In the genomic region with DNA sequence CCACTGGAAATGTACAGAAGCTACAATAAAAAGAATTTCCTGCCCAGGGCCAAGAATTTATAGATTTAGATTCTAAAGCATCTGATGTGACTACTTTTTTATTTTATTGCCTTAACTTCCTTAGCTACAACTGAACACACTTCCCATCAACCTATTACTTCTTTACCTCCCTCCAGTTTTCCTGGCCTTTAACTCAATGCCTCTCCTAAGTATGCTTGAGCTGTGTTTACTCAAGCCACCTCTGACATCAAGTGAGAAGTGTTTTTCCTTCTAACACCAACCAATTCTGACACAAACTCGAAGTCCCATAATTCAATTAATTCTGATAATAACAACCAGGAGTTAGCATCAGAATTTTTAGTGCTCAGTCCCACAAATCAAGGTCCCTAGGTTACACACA, we compare ENCODE assay signal across 18 cellular contexts.
A peak's percentile ranks its signal among the peaks of the same experiment; 100 is the strongest.
DNase-seq lines count a peak whose midpoint lies in the region; ATAC-seq and TF ChIP-seq lines count a peak whose summit lies in the region.
"Had no signal": no experiment of that assay in that cellular context is flagged by ENCODE, and none has a peak within 500 bp of the region (broad histone marks: within the 10 kb centered on the region; RNA-seq: fewer than 3 reads in every experiment).

No MANE protein-coding gene starts in this region.

- no peaks in the 10 kb centered on the region for H3K9me3 ChIP-seq in SK-N-SH
- H3K9me3 ChIP-seq in SJSA1 (replicated peaks), result no peaks in the 10 kb centered on the region; the same call in 1 of the 2 replicates
- H3K9me3 ChIP-seq: A549 had no signal

- H3K9ac ChIP-seq in SK-N-SH, result no peak overlapping the region

- TF ChIP-seq EP300 in SK-N-SH (IDR thresholded peaks at IDR 0.05; ENCODE audit: borderline replicate concordance in 1 of 2, low read depth in 1 of 2, low read length in 1 of 2), result no peak

- WGBS in SK-N-SH (ENCODE audit: low lambda C conversion rate), result 36% methylated on average over 1 of the region's 1 CpG

- DNase-seq in SK-N-SH (no peak), SJSA1 (ENCODE audit: low read depth in 1 of 2, low spot score in 2 of 2) (no peak), left kidney (ENCODE audit: low read depth, low spot score) (peak; percentile 34), retinal pigment epithelial cell (ENCODE audit: low read depth) (no peak), NCI-H82 (lab: John Stamatoyannopoulos, UW) (no peak)
- DNase-seq: C1 segment of cervical spinal cord, GOT3, Kasumi-1, NCI-H187 treated with DMSO at 0.1 percent for 48 hours, NCI-H2171 treated with DMSO at 0.1 percent for 48 hours, NCI-H446 treated with DMSO at 0.1 percent for 48 hours, NCI-H774, PC-9 had no signal

- POLR2A ChIA-PET in SK-N-SH (lab: Yijun Ruan, JAX), result no interaction called here

- peak overlapping the region; percentile 39; the same call in 1 of the 2 replicates for H3K4me2 ChIP-seq in SK-N-SH
- H3K4me2 ChIP-seq: A549, PC-9 had no signal

- TF ChIP-seq CTCF in SK-N-SH (IDR thresholded peaks at IDR 0.05) (no peak), retinal pigment epithelial cell (conservative IDR thresholded peaks at IDR 0.05; ENCODE audit: low read depth, low read length) (no peak)

- CTCF ChIA-PET in SK-N-SH (lab: Yijun Ruan, JAX), result no interaction called here

- no peaks in the 10 kb centered on the region for H3K36me3 ChIP-seq in SK-N-SH (replicated peaks in 1 of 2; ENCODE audit: control insufficient read depth in 1 of 2, insufficient read depth in 2 of 2, low read length in 1 of 2)
- no peaks in the 10 kb centered on the region for H3K36me3 ChIP-seq in SJSA1

- H3K4me3 ChIP-seq in SK-N-SH (ENCODE audit: low read depth in 2 of 2, low read length in 1 of 2) (no peak overlapping the region), SJSA1 (no peak overlapping the region), retinal pigment epithelial cell (ENCODE audit: low read length) (peak overlapping the region; percentile 22)
- H3K4me3 ChIP-seq: A549, PC-9, SK-N-MC had no signal

- H3F3A ChIP-seq in SK-N-SH (replicated peaks; ENCODE audit: insufficient read depth), result peaks cover 6% of the 10 kb centered on the region

- no peaks in the 10 kb centered on the region for H4K20me1 ChIP-seq in SK-N-SH (ENCODE audit: insufficient read depth)

- H3K79me2 ChIP-seq in SK-N-SH (ENCODE audit: insufficient read depth), result no peaks in the 10 kb centered on the region

- peak overlapping the region; percentile 57 to 86; a peak in 3 of 4 replicates for H3K27ac ChIP-seq in SK-N-SH (ENCODE audit: low read depth in 2 of 2, low read length in 1 of 2)
- H3K27ac ChIP-seq in SJSA1, result peak overlapping the region; percentile 86
- H3K27ac ChIP-seq: A549, PC-9, SK-N-MC had no signal

- H3K9me2 ChIP-seq in SK-N-SH, result no peaks in the 10 kb centered on the region

- H3K27me3 ChIP-seq in SK-N-SH (ENCODE audit: insufficient read depth), result no peaks in the 10 kb centered on the region
- H3K27me3 ChIP-seq in SJSA1 (replicated peaks), result no peaks in the 10 kb centered on the region

- no peak for ATAC-seq in SK-N-SH treated with all-trans-retinoic acid at 6 μM for 48 hours
- ATAC-seq in GM18907 (IDR thresholded peaks at IDR 0.05; ENCODE audit: unreplicated experiment), result no peak
- ATAC-seq in HG02571 (IDR thresholded peaks at IDR 0.05; ENCODE audit: unreplicated experiment), result no peak
- ATAC-seq: A549 had no signal

- no peak for TF ChIP-seq RAD21 in SK-N-SH (IDR thresholded peaks at IDR 0.05; ENCODE audit: low read length)

- 0 out of 2 replicates have a peak overlapping the region, but pooled peaks have one; percentile 67 for H2AFZ ChIP-seq in SK-N-SH (ENCODE audit: low read depth)
- H2AFZ ChIP-seq: PC-9 had no signal

- H3K4me1 ChIP-seq in SK-N-SH (ENCODE audit: control insufficient read depth in 1 of 2, insufficient read depth in 2 of 2, low read depth in 1 of 2, low read length in 1 of 2) (peaks cover 9 to 19% of the 10 kb centered on the region in 2 experiments), SJSA1 (replicated peaks) (peaks cover 25% of the 10 kb centered on the region)
- H3K4me1 ChIP-seq: A549 had no signal

TF ChIP-seq in SK-N-SH, 30 proteins besides CTCF, POLR2A, EP300 and RAD21:
- no peak for TF ChIP-seq FOXM1 (IDR thresholded peaks at IDR 0.05; ENCODE audit: low read depth)
- TF ChIP-seq CHD2 (IDR thresholded peaks at IDR 0.05; ENCODE audit: low read length, partially characterized antibody), result no peak
- no peak for TF ChIP-seq NRF1 (IDR thresholded peaks at IDR 0.05; ENCODE audit: low read depth, low read length)
- TF ChIP-seq SMC3 (IDR thresholded peaks at IDR 0.05; ENCODE audit: low read depth, low read length), result no peak
- TF ChIP-seq RCOR1 (IDR thresholded peaks at IDR 0.05; ENCODE audit: low read length), result no peak
- TF ChIP-seq, protein P1, sequence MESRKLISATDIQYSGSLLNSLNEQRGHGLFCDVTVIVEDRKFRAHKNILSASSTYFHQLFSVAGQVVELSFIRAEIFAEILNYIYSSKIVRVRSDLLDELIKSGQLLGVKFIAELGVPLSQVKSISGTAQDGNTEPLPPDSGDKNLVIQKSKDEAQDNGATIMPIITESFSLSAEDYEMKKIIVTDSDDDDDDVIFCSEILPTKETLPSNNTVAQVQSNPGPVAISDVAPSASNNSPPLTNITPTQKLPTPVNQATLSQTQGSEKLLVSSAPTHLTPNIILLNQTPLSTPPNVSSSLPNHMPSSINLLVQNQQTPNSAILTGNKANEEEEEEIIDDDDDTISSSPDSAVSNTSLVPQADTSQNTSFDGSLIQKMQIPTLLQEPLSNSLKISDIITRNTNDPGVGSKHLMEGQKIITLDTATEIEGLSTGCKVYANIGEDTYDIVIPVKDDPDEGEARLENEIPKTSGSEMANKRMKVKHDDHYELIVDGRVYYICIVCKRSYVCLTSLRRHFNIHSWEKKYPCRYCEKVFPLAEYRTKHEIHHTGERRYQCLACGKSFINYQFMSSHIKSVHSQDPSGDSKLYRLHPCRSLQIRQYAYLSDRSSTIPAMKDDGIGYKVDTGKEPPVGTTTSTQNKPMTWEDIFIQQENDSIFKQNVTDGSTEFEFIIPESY (IDR thresholded peaks at IDR 0.05; ENCODE audit: borderline replicate concordance, low read depth), result no peak
- TF ChIP-seq USF1 (IDR thresholded peaks at IDR 0.05; ENCODE audit: borderline replicate concordance, low read depth), result no peak

TF ChIP-seq in SK-N-SH treated with all-trans-retinoic acid at 6 μM for 48 hours, 23 proteins besides CTCF, POLR2A, EP300 and RAD21 (continues in another document):
- TF ChIP-seq PATZ1 (CRISPR knock-in tag; IDR thresholded peaks at IDR 0.05; ENCODE audit: borderline replicate concordance) (no peak), SNAI2 (CRISPR knock-in tag; IDR thresholded peaks at IDR 0.05) (no peak), PPARA (CRISPR knock-in tag; IDR thresholded peaks at IDR 0.05; ENCODE audit: borderline replicate concordance) (no peak), CSRNP3 (CRISPR knock-in tag; IDR thresholded peaks at IDR 0.05) (no peak), ZFP3 (CRISPR knock-in tag; IDR thresholded peaks at IDR 0.05) (no peak), TOX (CRISPR knock-in tag; IDR thresholded peaks at IDR 0.05; ENCODE audit: borderline replicate concordance) (no peak), OSR1 (CRISPR knock-in tag; IDR thresholded peaks at IDR 0.05) (no peak), ZNF70 (CRISPR knock-in tag; IDR thresholded peaks at IDR 0.05) (no peak), ISL1 (CRISPR knock-in tag; IDR thresholded peaks at IDR 0.05) (no peak), ARNTL (CRISPR knock-in tag; IDR thresholded peaks at IDR 0.05; ENCODE audit: borderline replicate concordance, low read depth) (no peak), POU6F1 (CRISPR knock-in tag; IDR thresholded peaks at IDR 0.05; ENCODE audit: borderline replicate concordance, low read depth) (no peak)
